In the genomic region with DNA sequence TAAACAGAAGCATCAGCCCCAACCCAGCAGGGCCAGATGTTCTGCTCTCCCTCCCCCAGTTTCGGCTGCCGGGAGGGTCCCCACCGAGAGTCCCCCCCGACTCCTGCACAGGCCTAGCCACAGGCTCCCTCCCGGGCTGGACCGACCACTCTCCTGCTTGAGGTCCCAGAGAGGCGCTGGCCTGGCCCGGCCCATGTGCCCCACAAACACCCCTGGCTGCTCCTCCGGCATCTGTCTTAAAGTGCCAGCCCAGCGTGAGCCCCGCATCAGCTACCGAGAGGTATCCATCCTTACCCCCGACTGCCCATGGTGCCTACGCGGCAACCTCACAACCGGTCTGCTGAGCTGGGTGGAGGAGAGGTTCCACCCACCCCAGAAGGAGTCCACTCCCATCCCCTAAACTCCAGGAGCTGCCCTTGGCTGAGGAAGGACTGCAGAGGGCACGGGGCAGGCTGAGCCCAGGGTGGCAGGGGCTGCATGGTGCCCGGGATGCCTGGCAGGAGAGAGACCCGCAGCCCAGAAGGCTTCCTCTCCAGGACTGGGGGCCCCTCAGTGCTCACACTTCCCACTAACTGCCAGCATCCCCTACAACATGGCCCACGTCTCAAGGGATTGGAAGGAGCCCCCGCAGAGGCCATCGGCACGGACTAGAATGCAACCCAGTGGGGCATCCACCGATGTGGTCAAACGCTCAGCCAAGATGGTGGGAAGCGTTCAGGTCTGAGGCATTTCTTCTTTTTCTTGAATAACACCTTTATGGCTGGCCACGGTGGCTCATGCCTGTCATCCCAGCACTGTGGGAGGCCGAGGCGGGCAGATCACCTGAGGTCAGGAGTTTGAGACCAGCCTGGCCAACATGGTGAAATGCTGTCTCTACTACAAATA, we compare ENCODE assay signal across 21 cellular contexts. TPM values are rescaled to one million over a fixed set of nuclear protein-coding genes. Genes with fewer than 3 reads are reported as not detected.
DNase-seq lines count a peak whose midpoint lies in the region; ATAC-seq, FAIRE-seq and TF ChIP-seq lines count a peak whose summit lies in the region.
"Had no signal": no experiment of that assay in that cellular context is flagged by ENCODE, and none has a peak within 500 bp of the region (broad histone marks: within the 10 kb centered on the region; RNA-seq: fewer than 3 reads in every experiment).

No MANE protein-coding gene starts in this region.

- H3K4me1 Mint-ChIP-seq in CD4-positive, alpha-beta memory T cell: peaks cover 0 to 8% (median 0%) of the 10 kb centered on the region in 4 donors
- H3K4me1 Mint-ChIP-seq: activated T-helper 17 cell treated with anti-CD3 and anti-CD28 coated beads, Interleukin-2, amount 50 U/mL, for 72 hours had no signal

- H3K4me1 ChIP-seq in heart left ventricle (peaks cover 0 to 71% (median 40%) of the 10 kb centered on the region in 12 donors), kidney (ENCODE audit: control insufficient read depth in 1 of 2, insufficient read depth in 1 of 2, low read depth in 1 of 2, low read length in 2 of 2) (peaks cover 0 to 11% of the 10 kb centered on the region in 2 donors), gastrocnemius medialis (peaks cover 0 to 9% of the 10 kb centered on the region in 2 donors)
- H3K4me1 ChIP-seq in CD4-positive, alpha-beta memory T cell (ENCODE audit: insufficient read depth, low read length): peaks cover 10% of the 10 kb centered on the region

- H3K4me3 ChIP-seq in heart left ventricle: peak overlapping the region; percentile 19 to 64 (median 52)
- peak overlapping the region in 1 of 2 donors; percentile 35 for H3K4me3 ChIP-seq in kidney (ENCODE audit: low read length in 2 of 2)
- peak overlapping the region; percentile 28 to 51 (median 46) for H3K4me3 ChIP-seq in gastrocnemius medialis
- H3K4me3 ChIP-seq in CD4-positive, alpha-beta memory T cell (ENCODE audit: low read length in 2 of 2): no peak overlapping the region
- H3K4me3 ChIP-seq: hepatocyte had no signal

- DNase-seq in heart left ventricle (peak; percentile 22 to 67 (median 35)), Right ventricle myocardium inferior (ENCODE audit: missing footprints) (no peak), kidney (peak; percentile 82), gastrocnemius medialis (no peak), NCI-H2227 treated with DMSO at 0.1 percent for 48 hours (lab: John Stamatoyannopoulos, UW) (no peak), NCI-H1105 (lab: John Stamatoyannopoulos, UW) (no peak), D341Med (ENCODE audit: low spot score) (no peak)
- DNase-seq in CD4-positive, alpha-beta memory T cell: no peak
- DNase-seq: amniotic stem cell; MM.1S; naive thymus-derived CD8-positive, alpha-beta T cell; NCI-H2081; NCI-H774; stimulated activated CD4-positive, alpha-beta T cell treated with anti-CD3 and anti-CD28 coated beads, Interleukin-4, amount 100 ng/mL, for 4 hours; T-cell; WERI-Rb-1 had no signal

- H3K36me3 ChIP-seq in heart left ventricle: no peaks in the 10 kb centered on the region
- H3K36me3 ChIP-seq in kidney (ENCODE audit: control insufficient read depth in 1 of 2, insufficient read depth in 2 of 2, low read length in 2 of 2): no peaks in the 10 kb centered on the region
- no peaks in the 10 kb centered on the region for H3K36me3 ChIP-seq in gastrocnemius medialis
- no peaks in the 10 kb centered on the region for H3K36me3 ChIP-seq in CD4-positive, alpha-beta memory T cell (ENCODE audit: insufficient read depth, low read length)
- H3K36me3 ChIP-seq: WERI-Rb-1 had no signal

- ATAC-seq in heart left ventricle (no peak), Right ventricle myocardium inferior (no peak), gastrocnemius medialis (no peak)
- ATAC-seq: naive thymus-derived CD8-positive, alpha-beta T cell; T-cell had no signal

- POLR2A ChIA-PET in CD4-positive, alpha-beta memory T cell (lab: Charles Lee; ENCODE audit: partially characterized antibody): no interaction called here

- H3K9me3 ChIP-seq in heart left ventricle (no peaks in the 10 kb centered on the region), kidney (ENCODE audit: control insufficient read depth in 1 of 2, low read length in 2 of 2) (no peaks in the 10 kb centered on the region), gastrocnemius medialis (no peaks in the 10 kb centered on the region)
- H3K9me3 ChIP-seq in CD4-positive, alpha-beta memory T cell (ENCODE audit: control insufficient read depth in 1 of 2, low read length in 2 of 2): no peaks in the 10 kb centered on the region
- H3K9me3 ChIP-seq: Caco-2 had no signal

- TF ChIP-seq POLR2A in heart left ventricle (IDR thresholded peaks at IDR 0.05) (no peak), gastrocnemius medialis (IDR thresholded peaks at IDR 0.05) (no peak)

- peaks cover 18 to 20% of the 10 kb centered on the region in 2 donors for H3K27me3 Mint-ChIP-seq in CD4-positive, alpha-beta memory T cell

- H3K9ac ChIP-seq in kidney (ENCODE audit: low read length in 2 of 2): no peak overlapping the region

- FAIRE-seq in kidney (lab: Jason Lieb, UNC): no peak
- FAIRE-seq: A204.1, HTR-8/SVneo had no signal

- in situ Hi-C loops in gastrocnemius medialis (cut with MboI; ENCODE audit: low sequenced_read_pairs in 4 of 4): loop anchor here in 1 of 4 donors (25.0 kb wide), 1 partner anchor 160 kb away; a partner anchor contains a TSS

- WGBS in heart left ventricle, 4 donors: 63 to 68% (median 64%) methylated on average over 20 to 29 of the region's 29 CpGs

- H3K9me3 Mint-ChIP-seq in CD4-positive, alpha-beta memory T cell: no peaks in the 10 kb centered on the region
- H3K9me3 Mint-ChIP-seq: activated T-helper 17 cell treated with anti-CD3 and anti-CD28 coated beads, Interleukin-2, amount 50 U/mL, for 72 hours; naive thymus-derived CD8-positive, alpha-beta T cell; T-cell had no signal

- H3K36me3 Mint-ChIP-seq in CD4-positive, alpha-beta memory T cell: no peaks in the 10 kb centered on the region
- H3K36me3 Mint-ChIP-seq: T-cell had no signal

- no peak overlapping the region for H3K27ac Mint-ChIP-seq in CD4-positive, alpha-beta memory T cell
- H3K27ac Mint-ChIP-seq: activated T-helper 17 cell treated with anti-CD3 and anti-CD28 coated beads, Interleukin-2, amount 50 U/mL, for 72 hours; T-cell had no signal

- peak overlapping the region; percentile 78 to 99 (median 94) for H3K27ac ChIP-seq in heart left ventricle
- H3K27ac ChIP-seq in kidney (ENCODE audit: low read depth in 2 of 2, low read length in 2 of 2): peak overlapping the region; percentile 81 to 83
- peak overlapping the region; percentile 55 to 81 (median 78) for H3K27ac ChIP-seq in gastrocnemius medialis
- H3K27ac ChIP-seq in CD4-positive, alpha-beta memory T cell (ENCODE audit: low read depth, low read length): no peak overlapping the region
- H3K27ac ChIP-seq: hepatocyte, WERI-Rb-1 had no signal

- TF ChIP-seq CTCF in heart left ventricle (IDR thresholded peaks at IDR 0.05) (no peak), kidney (IDR thresholded peaks at IDR 0.05; ENCODE audit: borderline replicate concordance, extremely low read depth, insufficient read depth) (no peak), gastrocnemius medialis (IDR thresholded peaks at IDR 0.05 in 4 of 5, conservative IDR thresholded peaks at IDR 0.05 in 1 of 5) (no peak)

- intact Hi-C loops in heart left ventricle (cut with DNase I): loop anchor here in 3 of 10 donors (1.0 to 2.0 kb wide), 2 partner anchors 15 to 16 kb away; a partner anchor contains a TSS
- intact Hi-C loops in Right ventricle myocardium inferior (cut with DNase I): loop anchor here (1.0 kb wide), 1 partner anchor 9 kb away; no protein-coding TSS in a partner anchor
- intact Hi-C loops in kidney (cut with DNase I): no loop called here
- intact Hi-C loops in gastrocnemius medialis (cut with DNase I; ENCODE audit: low total_unique reads): no loop called here
- intact Hi-C loops in CD4-positive, alpha-beta memory T cell (cut with micrococcal nuclease): no loop called here

- CTCF ChIA-PET in CD4-positive, alpha-beta memory T cell (lab: Charles Lee; ENCODE audit: partially characterized antibody): interaction anchor here (1.0 to 2.9 kb wide), 2 partner anchors 159 to 161 kb away, joined by 3 to 10 read pairs; no protein-coding TSS in a partner anchor

- H3K27me3 ChIP-seq in heart left ventricle (peaks cover 0 to 3% (median 0%) of the 10 kb centered on the region in 9 donors), gastrocnemius medialis (peaks cover 0 to 4% (median 0%) of the 10 kb centered on the region in 3 donors)
- H3K27me3 ChIP-seq in CD4-positive, alpha-beta memory T cell (ENCODE audit: insufficient read depth, low read length): peaks cover 13% of the 10 kb centered on the region
- H3K27me3 ChIP-seq: hepatocyte had no signal

- no peak overlapping the region for H3K4me3 Mint-ChIP-seq in CD4-positive, alpha-beta memory T cell
- H3K4me3 Mint-ChIP-seq: activated T-helper 17 cell treated with anti-CD3 and anti-CD28 coated beads, Interleukin-2, amount 50 U/mL, for 72 hours; naive thymus-derived CD8-positive, alpha-beta T cell; T-cell had no signal

RNA-seq across cellular contexts. Expression of a gene that starts 15.6 kb away (rescaled TPM):
- total RNA-seq in heart left ventricle (100 to 1,000 TPM in 2 of 9 donors, 10 to 100 TPM in 7; 56.4 to 142 (median 94.0) TPM), Right ventricle myocardium inferior (72.0 TPM), kidney (140 TPM), gastrocnemius medialis (10 to 100 TPM; 37.4 to 74.7 (median 49.0) TPM)
- polyA plus RNA-seq in heart left ventricle (100 to 1,000 TPM; 103 to 137 TPM), kidney (ENCODE audit: insufficient read depth, low read depth, low replicate concordance) (137 TPM)
- total RNA-seq in CD4-positive, alpha-beta memory T cell: not detected
- under 1 TPM in 1 of 2 donors, not detected in 1; 0.64 TPM for polyA plus RNA-seq in CD4-positive, alpha-beta memory T cell

RNA-seq across cellular contexts. Expression of a gene that starts 40.2 kb away (rescaled TPM):
- total RNA-seq in heart left ventricle (10 to 100 TPM; 52.4 to 90.7 (median 62.5) TPM), Right ventricle myocardium inferior (57.9 TPM), kidney (83.6 TPM), gastrocnemius medialis (10 to 100 TPM; 19.0 to 77.4 (median 36.0) TPM)
- polyA plus RNA-seq in heart left ventricle (100 to 1,000 TPM in 1 of 2 donors, 10 to 100 TPM in 1; 88.8 to 122 TPM), kidney (ENCODE audit: insufficient read depth, low read depth, low replicate concordance) (73.4 TPM)
- 1 to 10 TPM; 6.9 to 7.8 TPM for total RNA-seq in CD4-positive, alpha-beta memory T cell
- polyA plus RNA-seq in CD4-positive, alpha-beta memory T cell: 10 to 100 TPM; 16.2 to 20.6 TPM

Comparison
In these comparisons a context has a peak if more than half of its experiments do, and no peak if none do; other contexts are left out.
1. DNase-seq: peak in heart left ventricle (5 of 5) and kidney (single experiment); none in Right ventricle myocardium inferior (single experiment), gastrocnemius medialis (0 of 2), NCI-H2227 treated with DMSO at 0.1 percent for 48 hours (single experiment), CD4-positive, alpha-beta memory T cell (0 of 5), NCI-H1105 (single experiment) and D341Med (single experiment).
2. H3K4me3 ChIP-seq: peak in heart left ventricle (12 of 12) and gastrocnemius medialis (4 of 4); none in CD4-positive, alpha-beta memory T cell (0 of 2).
3. RNA of a gene that starts 15.6 kb away (total RNA-seq): 140 TPM in kidney (single experiment), 56.4 to 142 TPM in heart left ventricle, 72.0 TPM in Right ventricle myocardium inferior (single experiment) and 37.4 to 74.7 TPM in gastrocnemius medialis; not detected in CD4-positive, alpha-beta memory T cell; every median in the first group is over 10 times any median in the second.